ENCODE assay signal across 25 cellular contexts in the genomic region with DNA sequence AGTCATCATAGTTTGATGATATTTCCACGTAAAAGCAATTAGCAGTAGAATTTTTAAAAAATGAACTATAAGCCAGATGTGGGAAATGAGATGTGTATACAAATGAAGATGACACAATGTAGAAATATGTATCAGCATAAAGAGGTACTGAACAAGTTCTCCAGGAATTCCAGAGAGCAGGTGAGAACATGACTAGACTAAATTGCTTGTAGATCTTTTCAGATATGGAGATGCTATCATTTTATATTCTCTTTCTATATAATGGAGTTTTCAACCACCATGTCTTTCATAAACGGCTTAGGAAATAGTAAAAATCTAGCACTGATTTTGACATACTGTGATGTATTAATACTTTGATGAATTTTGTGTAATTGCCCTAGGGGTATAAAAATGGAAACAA.
"Had no signal": no experiment of that assay in that cellular context is flagged by ENCODE, and none has a peak within 500 bp of the region (broad histone marks: within the 10 kb centered on the region; RNA-seq: fewer than 3 reads in every experiment).

No MANE protein-coding gene starts in this region.

- ATAC-seq: gastrocnemius medialis; left cardiac atrium; left lung; naive thymus-derived CD4-positive, alpha-beta T cell; psoas muscle; right cardiac atrium; stimulated activated memory B cell treated with anti-CD40 and anti-IgM and Interleukin-4, amounts not matched to agents 10 μg/mL and 1 μg/mL and 100 μg/mL, for 72 hours; stimulated activated naive CD8-positive, alpha-beta T cell treated with anti-CD3 and anti-CD28 coated beads, Interleukin-15, Interleukin-2, amounts not matched to agents 100 U/mL and 50 U/mL, for 24 hours had no signal

- FAIRE-seq: endothelial cell of umbilical vein, urothelium cell line had no signal

- H3K4me1 ChIP-seq: gastrocnemius medialis, left lung, psoas muscle, sigmoid colon, testis, tibial artery, upper lobe of left lung had no signal

- H3K27me3 Mint-ChIP-seq: stimulated activated memory B cell treated with anti-CD40 and anti-IgM and Interleukin-4, amounts not matched to agents 10 μg/mL and 1 μg/mL and 100 μg/mL, for 72 hours had no signal

- H3K9me3 Mint-ChIP-seq: naive thymus-derived CD4-positive, alpha-beta T cell; nephron; stimulated activated memory B cell treated with anti-CD40 and anti-IgM and Interleukin-4, amounts not matched to agents 10 μg/mL and 1 μg/mL and 100 μg/mL, for 72 hours had no signal

- H3K9me3 ChIP-seq: gastrocnemius medialis, left lung, psoas muscle, sigmoid colon, spleen, testis, tibial artery, upper lobe of left lung had no signal

- H3K36me3 ChIP-seq: gastrocnemius medialis, left lung, sigmoid colon, tibial artery, upper lobe of left lung had no signal

- H3K27ac ChIP-seq: coronary artery, gastrocnemius medialis, left lung, psoas muscle, sigmoid colon, spleen, testis, tibial artery, upper lobe of left lung had no signal

- H3K27me3 ChIP-seq: gastrocnemius medialis, left lung, sigmoid colon, spleen, testis, tibial artery, upper lobe of left lung had no signal

- H3K4me3 ChIP-seq: coronary artery, gastrocnemius medialis, left lung, psoas muscle, sigmoid colon, spleen, testis, tibial artery, upper lobe of left lung had no signal

- H3K27ac Mint-ChIP-seq: naive thymus-derived CD4-positive, alpha-beta T cell; nephron; stimulated activated memory B cell treated with anti-CD40 and anti-IgM and Interleukin-4, amounts not matched to agents 10 μg/mL and 1 μg/mL and 100 μg/mL, for 72 hours had no signal

- DNase-seq: dermis blood vessel endothelial cell; effector memory CD4-positive, alpha-beta T cell; gastrocnemius medialis; head of caudate nucleus; left cardiac atrium; left lung; mesendoderm; midbrain; naive thymus-derived CD4-positive, alpha-beta T cell; nucleus accumbens; psoas muscle; right cardiac atrium; sigmoid colon; spleen; stimulated activated CD4-positive, alpha-beta T cell treated with anti-CD3 and anti-CD28 coated beads, Interleukin-4, amount 100 ng/mL, for 4 hours; stimulated activated naive CD8-positive, alpha-beta T cell treated with anti-CD3 and anti-CD28 coated beads, Interleukin-15, Interleukin-2, amounts not matched to agents 100 U/mL and 50 U/mL, for 24 hours; substantia nigra; testis; tibial artery; upper lobe of left lung had no signal

- H3K36me3 Mint-ChIP-seq: naive thymus-derived CD4-positive, alpha-beta T cell; stimulated activated memory B cell treated with anti-CD40 and anti-IgM and Interleukin-4, amounts not matched to agents 10 μg/mL and 1 μg/mL and 100 μg/mL, for 72 hours had no signal

- H3K4me1 Mint-ChIP-seq: naive thymus-derived CD4-positive, alpha-beta T cell had no signal

- H3K4me3 Mint-ChIP-seq: naive thymus-derived CD4-positive, alpha-beta T cell; nephron; stimulated activated memory B cell treated with anti-CD40 and anti-IgM and Interleukin-4, amounts not matched to agents 10 μg/mL and 1 μg/mL and 100 μg/mL, for 72 hours had no signal
